9 cellular contexts compared by ENCODE assay signal in the genomic region with DNA sequence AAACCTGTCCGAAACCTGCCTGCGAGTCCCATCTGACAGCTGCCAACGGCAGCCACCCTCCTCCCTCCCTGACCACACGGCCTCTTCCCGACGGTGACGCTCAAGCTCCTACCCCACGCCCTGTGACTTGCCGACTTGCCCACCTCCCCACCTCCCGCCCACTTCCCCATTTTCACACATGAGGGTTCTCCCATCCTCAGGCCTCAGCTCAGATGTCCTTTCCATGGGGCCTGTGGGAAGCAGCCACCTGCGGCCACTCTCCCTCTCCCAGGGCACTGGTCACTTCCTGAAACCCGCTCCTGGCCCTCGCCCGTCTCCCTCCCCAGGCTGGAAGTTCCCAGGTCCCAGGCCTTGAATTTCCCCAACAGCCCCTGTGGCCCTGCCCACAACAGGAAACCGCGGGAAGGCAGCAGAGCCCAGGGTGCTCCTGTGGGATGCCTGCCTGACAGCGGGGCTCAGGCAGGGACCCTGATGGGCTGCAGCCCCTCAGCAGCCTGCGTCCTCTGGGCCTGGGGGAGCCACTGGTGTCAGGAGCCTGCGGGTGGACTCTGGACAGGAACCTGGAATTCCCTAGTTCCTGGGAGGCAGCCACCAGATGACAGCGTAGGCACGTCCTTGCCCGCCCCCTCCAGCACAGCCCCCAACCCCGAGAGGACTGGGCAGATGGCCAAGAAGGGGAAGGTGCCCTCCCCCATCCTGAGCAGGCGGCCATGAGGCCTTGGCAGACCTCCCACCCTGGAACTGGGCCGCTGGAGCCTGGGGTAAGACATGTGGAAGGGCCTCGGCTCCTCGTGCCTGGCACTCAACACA.
A peak's percentile ranks its signal among the peaks of the same experiment; 100 is the strongest.
DNase-seq lines count a peak whose midpoint lies in the region; ATAC-seq, FAIRE-seq and TF ChIP-seq lines count a peak whose summit lies in the region.
"Had no signal": no experiment of that assay in that cellular context is flagged by ENCODE, and none has a peak within 500 bp of the region (broad histone marks: within the 10 kb centered on the region; RNA-seq: fewer than 3 reads in every experiment).

No MANE protein-coding gene starts in this region.

- H3K79me1 ChIP-seq in H1 (ENCODE audit: low read depth, low read length): no peaks in the 10 kb centered on the region

- peaks cover 14 to 25% of the 10 kb centered on the region in 2 experiments; a peak in 3 of 4 replicates for H3K9me3 ChIP-seq in H1 (ENCODE audit: insufficient read depth in 2 of 2, low read depth in 1 of 2, low read length in 1 of 2)
- no peaks in the 10 kb centered on the region for H3K9me3 ChIP-seq in uterus
- H3K9me3 ChIP-seq: heart left ventricle had no signal

- H3K4me3 ChIP-seq in H1 (ENCODE audit: extremely low read depth in 1 of 4, insufficient read depth in 2 of 4, low read depth in 3 of 4, low read length in 4 of 4): 0 out of 8 replicates have a peak overlapping the region, but pooled peaks of 1 of the 4 experiments have one; percentile 4
- no peak overlapping the region for H3K4me3 ChIP-seq in skin epidermis
- H3K4me3 ChIP-seq in uterus: no peak overlapping the region

- ATAC-seq in activated CD4-positive, alpha-beta T cell treated with anti-CD3 and anti-CD28 coated beads for 36 hours: no peak
- no peak for ATAC-seq in GM21367 (IDR thresholded peaks at IDR 0.05; ENCODE audit: unreplicated experiment)

- TF ChIP-seq POLR2A in H1 (IDR thresholded peaks at IDR 0.05; ENCODE audit: control extremely low read depth in 1 of 2, low read depth in 2 of 2, low read length in 2 of 2) (no peak), uterus (IDR thresholded peaks at IDR 0.05) (no peak)

- peak overlapping the region; percentile 63; the same call in 1 of the 2 replicates for H2BK5ac ChIP-seq in H1 (ENCODE audit: low read depth, low read length)

- H3K27ac Mint-ChIP-seq in activated CD4-positive, alpha-beta T cell treated with anti-CD3 and anti-CD28 coated beads, Interleukin-2, amount 10 ng/mL, durations not matched to agents 7 days and 5 days: peak overlapping the region; percentile 64
- no peak overlapping the region for H3K27ac Mint-ChIP-seq in activated CD4-positive, alpha-beta T cell treated with anti-CD3 and anti-CD28 coated beads for 36 hours

- no peak for TF ChIP-seq EP300 in H1 (IDR thresholded peaks at IDR 0.05; ENCODE audit: borderline replicate concordance in 1 of 2, low read depth in 2 of 2, low read length in 2 of 2)

- WGBS in H1 (ENCODE audit: extremely low coverage in 1 of 2, insufficient coverage in 1 of 2, insufficient read length in 1 of 2, insufficient replicate concordance in 2 of 2, low coverage in 1 of 2, low lambda C conversion rate in 2 of 2, missing lambda C conversion rate in 1 of 2), 2 experiments: 50% methylated on average over 27 of the region's 27 CpGs; no CpG with 5 or more reads in 1 of the 2 experiments

- no peak overlapping the region; the same call in 1 of the 2 replicates for H2AK5ac ChIP-seq in H1 (ENCODE audit: low read depth, low read length)

- H3K9me3 Mint-ChIP-seq in activated CD4-positive, alpha-beta T cell treated with anti-CD3 and anti-CD28 coated beads, Interleukin-2, amount 10 ng/mL, durations not matched to agents 7 days and 5 days: peaks cover 5% of the 10 kb centered on the region
- H3K9me3 Mint-ChIP-seq in activated CD4-positive, alpha-beta T cell treated with anti-CD3 and anti-CD28 coated beads for 36 hours (ENCODE audit: low read depth): peaks cover 2% of the 10 kb centered on the region

- CTCF ChIA-PET in activated CD4-positive, alpha-beta T cell treated with anti-CD3 and anti-CD28 coated beads, Interleukin-2, amount 10 ng/mL, durations not matched to agents 7 days and 5 days (lab: Charles Lee): interaction anchor here (1.0 to 2.7 kb wide), 3 partner anchors 10 to 14 kb away, joined by 3 to 8 read pairs (median 4); no protein-coding TSS in a partner anchor
- CTCF ChIA-PET in activated CD4-positive, alpha-beta T cell treated with anti-CD3 and anti-CD28 coated beads for 36 hours (lab: Charles Lee): interaction anchor here (0.7 kb wide), 2 partner anchors 94 to 266 kb away, joined by 3 read pairs; no protein-coding TSS in a partner anchor
- CTCF ChIA-PET in H1 (lab: Charles Lee; ENCODE audit: partially characterized antibody): interaction anchor here (0.7 to 5.8 kb wide), 11 partner anchors 14 to 282 kb away, joined by 3 to 43 read pairs (median 4); no protein-coding TSS in a partner anchor

- H4K91ac ChIP-seq in H1 (replicated peaks; ENCODE audit: insufficient read length, low read length): peak overlapping the region; percentile 31

- peak overlapping the region; percentile 81; the same call in 1 of the 2 replicates for H2BK12ac ChIP-seq in H1 (ENCODE audit: low read depth, low read length)

- TF ChIP-seq CTCF in H1 (IDR thresholded peaks at IDR 0.05; ENCODE audit: control extremely low read depth in 1 of 3, insufficient read depth in 1 of 3, low read depth in 1 of 3, low read length in 3 of 3) (no peak), uterus (IDR thresholded peaks at IDR 0.05) (no peak)

- POLR2A ChIA-PET in activated CD4-positive, alpha-beta T cell treated with anti-CD3 and anti-CD28 coated beads, Interleukin-2, amount 10 ng/mL, durations not matched to agents 7 days and 5 days (lab: Charles Lee): interaction anchor here (0.7 kb wide), 1 partner anchor 460 kb away, joined by 3 read pairs; no protein-coding TSS in a partner anchor
- POLR2A ChIA-PET in activated CD4-positive, alpha-beta T cell treated with anti-CD3 and anti-CD28 coated beads for 36 hours (lab: Charles Lee): interaction anchor here (1.4 kb wide), 1 partner anchor 78 kb away, joined by 3 read pairs; no protein-coding TSS in a partner anchor
- POLR2A ChIA-PET in H1 (lab: Charles Lee; ENCODE audit: partially characterized antibody): interaction anchor here (1.1 to 1.7 kb wide), 3 partner anchors 9 to 179 kb away, joined by 3 to 5 read pairs (median 4); no protein-coding TSS in a partner anchor

- 0 out of 2 replicates have a peak overlapping the region, but pooled peaks have one; percentile 46 for H2BK15ac ChIP-seq in H1 (ENCODE audit: low read length)

- H4K8ac ChIP-seq in H1 (ENCODE audit: extremely low read depth, insufficient read depth, low read length): peak overlapping the region; percentile 22; the same call in 1 of the 2 replicates

- H3K27me3 ChIP-seq in H1 (replicated peaks in 1 of 4; ENCODE audit: control insufficient read depth in 3 of 4, extremely low read depth in 1 of 4, insufficient read depth in 3 of 4, low read length in 3 of 4) (peaks cover 19 to 64% (median 58%) of the 10 kb centered on the region in 4 experiments), uterus (no peaks in the 10 kb centered on the region)

- peak overlapping the region; percentile 47 to 48 for H3K4me2 ChIP-seq in H1 (ENCODE audit: insufficient read depth in 1 of 2, low read depth in 2 of 2, low read length in 2 of 2)

- H3K27me3 Mint-ChIP-seq in activated CD4-positive, alpha-beta T cell treated with anti-CD3 and anti-CD28 coated beads, Interleukin-2, amount 10 ng/mL, durations not matched to agents 7 days and 5 days: no peaks in the 10 kb centered on the region
- no peaks in the 10 kb centered on the region for H3K27me3 Mint-ChIP-seq in activated CD4-positive, alpha-beta T cell treated with anti-CD3 and anti-CD28 coated beads for 36 hours

- H4K5ac ChIP-seq in H1 (ENCODE audit: insufficient read length, low read depth, low read length): no peak overlapping the region

- no peak for FAIRE-seq in H1 (lab: Jason Lieb, UNC)

- peaks cover 0 to 8% of the 10 kb centered on the region in 2 experiments for H4K20me1 ChIP-seq in H1 (replicated peaks in 1 of 2; ENCODE audit: control insufficient read depth in 1 of 2, insufficient read depth in 2 of 2, low read length in 2 of 2)

- H3K23ac ChIP-seq in H1 (ENCODE audit: insufficient read length): no peak overlapping the region

- no peak overlapping the region for H3K56ac ChIP-seq in H1 (replicated peaks; ENCODE audit: insufficient read length, low read depth, low read length)

- no peak overlapping the region for H2AFZ ChIP-seq in H1 (ENCODE audit: low read length)

- H3K27ac ChIP-seq in H1 (ENCODE audit: low read depth, low read length) (no peak overlapping the region), skin epidermis (peak overlapping the region in 11 of 21 experiments; percentile 7 to 79 (median 63)), uterus (no peak overlapping the region)
- H3K27ac ChIP-seq: heart left ventricle had no signal

- peak overlapping the region; percentile 93 for H3K4ac ChIP-seq in H1 (replicated peaks; ENCODE audit: insufficient read length, low read depth, low read length)

- intact Hi-C loops in activated CD4-positive, alpha-beta T cell treated with anti-CD3 and anti-CD28 coated beads for 36 hours (cut with DNase I, micrococcal nuclease): no loop called here
- intact Hi-C loops in uterus (cut with DNase I; ENCODE audit: low total_unique reads): no loop called here

- no peak overlapping the region for H3K4me3 Mint-ChIP-seq in activated CD4-positive, alpha-beta T cell treated with anti-CD3 and anti-CD28 coated beads, Interleukin-2, amount 10 ng/mL, durations not matched to agents 7 days and 5 days
- H3K4me3 Mint-ChIP-seq in activated CD4-positive, alpha-beta T cell treated with anti-CD3 and anti-CD28 coated beads for 36 hours: no peak overlapping the region

- H3K18ac ChIP-seq in H1 (ENCODE audit: extremely low read depth, low read length): peak overlapping the region; percentile 60

- no peak for TF ChIP-seq RAD21 in H1 (IDR thresholded peaks at IDR 0.05 in 1 of 2, conservative IDR thresholded peaks at IDR 0.05 in 1 of 2; ENCODE audit: low read depth in 2 of 2, low read length in 2 of 2)

- no peak overlapping the region for H2BK20ac ChIP-seq in H1 (ENCODE audit: low read length)

- H3K9ac ChIP-seq in H1 (replicated peaks in 1 of 4; ENCODE audit: extremely low read depth in 1 of 4, low read depth in 3 of 4, low read length in 3 of 4): no peak overlapping the region

- H3K23me2 ChIP-seq in H1 (ENCODE audit: low read depth, low read length): no peaks in the 10 kb centered on the region

- H3K36me3 ChIP-seq in H1 (ENCODE audit: control insufficient read depth in 2 of 4, insufficient read depth in 4 of 4, low read length in 3 of 4) (no peaks in the 10 kb centered on the region; a peak in 3 of 8 replicates), uterus (no peaks in the 10 kb centered on the region)
- H3K36me3 ChIP-seq: heart left ventricle had no signal

- no peaks in the 10 kb centered on the region for H3K36me3 Mint-ChIP-seq in activated CD4-positive, alpha-beta T cell treated with anti-CD3 and anti-CD28 coated beads, Interleukin-2, amount 10 ng/mL, durations not matched to agents 7 days and 5 days (ENCODE audit: low read depth)
- H3K36me3 Mint-ChIP-seq in activated CD4-positive, alpha-beta T cell treated with anti-CD3 and anti-CD28 coated beads for 36 hours (ENCODE audit: low read depth): no peaks in the 10 kb centered on the region

- no peak overlapping the region for H3K14ac ChIP-seq in H1 (ENCODE audit: insufficient read length)

- no peaks in the 10 kb centered on the region for H3K79me2 ChIP-seq in H1 (ENCODE audit: control insufficient read depth in 1 of 2, insufficient read depth in 2 of 2, low read length in 2 of 2)

- H3K4me1 ChIP-seq in H1 (replicated peaks in 1 of 4; ENCODE audit: control insufficient read depth in 3 of 4, insufficient read depth in 4 of 4, low read length in 3 of 4): peaks cover 0 to 35% (median 21%) of the 10 kb centered on the region in 4 experiments; a peak in 6 of 7 replicates
- peaks cover 0 to 4% of the 10 kb centered on the region in 2 donors for H3K4me1 ChIP-seq in uterus

- no peak overlapping the region for H2BK120ac ChIP-seq in H1 (replicated peaks; ENCODE audit: low read depth, low read length)

- DNase-seq in activated CD4-positive, alpha-beta T cell treated with anti-CD3 and anti-CD28 coated beads, Interleukin-2, amount 10 ng/mL, durations not matched to agents 7 days and 5 days: no peak
- no peak for DNase-seq in activated CD4-positive, alpha-beta T cell treated with anti-CD3 and anti-CD28 coated beads for 36 hours
- DNase-seq in NCI-H446 (lab: John Stamatoyannopoulos, UW): peak; percentile 53 to 76
- peak in 1 of 2 experiments; percentile 73 for DNase-seq in H1 (ENCODE audit: low read depth in 1 of 2, low spot score in 2 of 2)
- no peak for DNase-seq in NCI-H510A treated with DMSO at 0.1 percent for 48 hours (lab: John Stamatoyannopoulos, UW)
- DNase-seq in uterus: no peak
- DNase-seq: heart left ventricle had no signal

- peaks cover 37% of the 10 kb centered on the region for H3K4me1 Mint-ChIP-seq in activated CD4-positive, alpha-beta T cell treated with anti-CD3 and anti-CD28 coated beads, Interleukin-2, amount 10 ng/mL, durations not matched to agents 7 days and 5 days
- H3K4me1 Mint-ChIP-seq in activated CD4-positive, alpha-beta T cell treated with anti-CD3 and anti-CD28 coated beads for 36 hours: peaks cover 24% of the 10 kb centered on the region

Comparison
In these comparisons a context has a peak if more than half of its experiments do, and no peak if none do; other contexts are left out.
1. DNase-seq: peak in NCI-H446 (2 of 2); none in activated CD4-positive, alpha-beta T cell treated with anti-CD3 and anti-CD28 coated beads, Interleukin-2, amount 10 ng/mL, durations not matched to agents 7 days and 5 days (single experiment), activated CD4-positive, alpha-beta T cell treated with anti-CD3 and anti-CD28 coated beads for 36 hours (single experiment), NCI-H510A treated with DMSO at 0.1 percent for 48 hours (single experiment) and uterus (0 of 2).
2. H3K27ac ChIP-seq: peak in skin epidermis (11 of 21); none in H1 (single experiment) and uterus (0 of 2).